Comparison of ENCODE assay signal across 24 cellular contexts in the genomic region with DNA sequence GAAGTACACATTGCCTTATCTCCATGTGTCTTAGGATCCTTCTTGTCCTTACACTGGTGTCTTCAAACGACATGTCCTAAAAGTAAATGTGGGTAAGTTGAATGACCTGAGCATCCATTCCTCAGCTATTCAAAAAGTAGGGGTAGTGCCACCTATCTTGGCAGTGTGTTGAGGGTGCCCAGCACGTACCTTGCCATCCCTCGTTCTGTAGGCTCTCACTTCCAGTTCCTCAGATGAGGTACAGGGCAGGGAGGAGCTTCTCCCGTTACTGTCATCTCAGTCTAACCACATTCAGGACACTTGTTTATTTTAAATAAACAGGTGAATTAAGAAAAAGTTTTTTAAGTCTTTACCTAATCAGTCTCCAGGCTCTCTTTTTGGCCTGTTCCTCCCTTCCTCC. TPM values are rescaled to one million over a fixed set of nuclear protein-coding genes. Genes with fewer than 3 reads are reported as not detected.
DNase-seq lines count a peak whose midpoint lies in the region; ATAC-seq, FAIRE-seq and TF ChIP-seq lines count a peak whose summit lies in the region.
"Had no signal": no experiment of that assay in that cellular context is flagged by ENCODE, and none has a peak within 500 bp of the region (broad histone marks: within the 10 kb centered on the region; RNA-seq: fewer than 3 reads in every experiment).

No MANE protein-coding gene starts in this region.

- no peak for TF ChIP-seq POLR2A in GM12878 (IDR thresholded peaks at IDR 0.05; ENCODE audit: low read depth, low read length)

- 88% methylated on average over 4 of the region's 4 CpGs for WGBS in GM12878 (ENCODE audit: insufficient coverage, insufficient replicate concordance, low lambda C conversion rate, missing lambda C conversion rate)

- peak overlapping the region; percentile 57 for H3K27ac Mint-ChIP-seq in activated CD4-positive, alpha-beta T cell treated with anti-CD3 and anti-CD28 coated beads, Interleukin-2, amount 10 ng/mL, durations not matched to agents 7 days and 5 days
- peak overlapping the region; percentile 42 for H3K27ac Mint-ChIP-seq in nephron progenitor cell
- peak overlapping the region; percentile 56 for H3K27ac Mint-ChIP-seq in stimulated activated effector memory CD8-positive, alpha-beta T cell treated with anti-CD3 and anti-CD28 coated beads, Interleukin-12 subunit alpha, Interleukin-12 subunit beta, amount 100 ng/mL, for 72 hours
- no peak overlapping the region for H3K27ac Mint-ChIP-seq in natural killer cell treated with Interleukin-12 subunit alpha and Interleukin-12 subunit beta and Interleukin-15 and Interleukin-18, amount 100 ng/mL, for 72 hours
- H3K27ac Mint-ChIP-seq: B cell; CD4-positive, alpha-beta T cell; CD8-positive, alpha-beta T cell had no signal

- FAIRE-seq in GM12878 (lab: Jason Lieb, UNC): no peak
- FAIRE-seq: A549, D721Med, G401.6, GM12892, GM18507 had no signal

- H3K9me3 ChIP-seq in GM12878 (replicated peaks; ENCODE audit: control insufficient read depth, insufficient read depth, low read length): no peaks in the 10 kb centered on the region
- H3K9me3 ChIP-seq: A549; BLaER1 treated with 17β-estradiol and CSF1 and Interleukin-3, amounts not matched to agents 10 nM and 100 nM; Caco-2 had no signal

- TF ChIP-seq RAD21 in GM12878 (IDR thresholded peaks at IDR 0.05; ENCODE audit: insufficient read depth, low read depth, low read length): no peak

- no peak overlapping the region for H3K27ac ChIP-seq in GM12878 (ENCODE audit: control insufficient read depth, insufficient read depth)
- H3K27ac ChIP-seq: 22Rv1; A549; BLaER1 treated with 17β-estradiol and CSF1 and Interleukin-3, amounts not matched to agents 10 nM and 100 nM; C4-2B had no signal

- H4K20me1 ChIP-seq in GM12878 (ENCODE audit: control insufficient read depth, insufficient read depth): no peaks in the 10 kb centered on the region

- POLR2A ChIA-PET in activated CD4-positive, alpha-beta T cell treated with anti-CD3 and anti-CD28 coated beads, Interleukin-2, amount 10 ng/mL, durations not matched to agents 7 days and 5 days (lab: Charles Lee): no interaction called here
- POLR2A ChIA-PET in GM12878 (lab: Charles Lee): no interaction called here

- no peak overlapping the region for H3K4me2 ChIP-seq in GM12878 (ENCODE audit: control insufficient read depth, insufficient read depth)
- H3K4me2 ChIP-seq: A549 had no signal

- RAD21 ChIA-PET in GM12878 (lab: Charles Lee; ENCODE audit: unreplicated experiment): no interaction called here

- ATAC-seq in GM12878: no peak
- no peak for ATAC-seq in stimulated activated effector memory CD8-positive, alpha-beta T cell treated with anti-CD3 and anti-CD28 coated beads, Interleukin-12 subunit alpha, Interleukin-12 subunit beta, amount 100 ng/mL, for 72 hours
- ATAC-seq in natural killer cell treated with Interleukin-12 subunit alpha and Interleukin-12 subunit beta and Interleukin-15 and Interleukin-18, amount 100 ng/mL, for 72 hours: no peak
- ATAC-seq: A549; CD8-positive, alpha-beta T cell had no signal

- H2AFZ ChIP-seq in GM12878 (ENCODE audit: control insufficient read depth, low read depth, low read length): no peak overlapping the region

- peaks cover 34% of the 10 kb centered on the region for H3K36me3 Mint-ChIP-seq in activated CD4-positive, alpha-beta T cell treated with anti-CD3 and anti-CD28 coated beads, Interleukin-2, amount 10 ng/mL, durations not matched to agents 7 days and 5 days (ENCODE audit: low read depth)
- peaks cover 38% of the 10 kb centered on the region for H3K36me3 Mint-ChIP-seq in nephron progenitor cell (ENCODE audit: low read depth)
- peaks cover 88% of the 10 kb centered on the region for H3K36me3 Mint-ChIP-seq in stimulated activated effector memory CD8-positive, alpha-beta T cell treated with anti-CD3 and anti-CD28 coated beads, Interleukin-12 subunit alpha, Interleukin-12 subunit beta, amount 100 ng/mL, for 72 hours
- H3K36me3 Mint-ChIP-seq in natural killer cell treated with Interleukin-12 subunit alpha and Interleukin-12 subunit beta and Interleukin-15 and Interleukin-18, amount 100 ng/mL, for 72 hours: peaks cover 28% of the 10 kb centered on the region

- BruUV-seq in GM12878 (replicated peaks; lab: Mats Ljungman, UMichigan): no TSS peak

- H3K36me3 ChIP-seq in GM12878 (ENCODE audit: control insufficient read depth in 2 of 2, insufficient read depth in 2 of 2, low read length in 1 of 2): peaks cover 19 to 41% of the 10 kb centered on the region in 2 experiments

- intact Hi-C loops in GM12878 (cut with micrococcal nuclease; ENCODE audit: unreplicated experiment): no loop called here

- CTCF ChIA-PET in activated CD4-positive, alpha-beta T cell treated with anti-CD3 and anti-CD28 coated beads, Interleukin-2, amount 10 ng/mL, durations not matched to agents 7 days and 5 days (lab: Charles Lee): interaction anchor here (1.0 to 1.5 kb wide), 5 partner anchors 11 to 44 kb away, joined by 3 to 4 read pairs (median 4); partner anchors contain the start of gene ABHD11
- CTCF ChIA-PET in GM12878 (lab: Yijun Ruan, JAX): interaction anchor here (2.1 kb wide), 1 partner anchor 90 kb away, joined by 7 read pairs; no protein-coding TSS in a partner anchor

- H3K79me2 ChIP-seq in GM12878 (ENCODE audit: control insufficient read depth, insufficient read depth, low read length): no peaks in the 10 kb centered on the region

- H3K9ac ChIP-seq in GM12878 (ENCODE audit: control insufficient read depth, insufficient read depth, low read length): no peak overlapping the region
- H3K9ac ChIP-seq: BLaER1 treated with 17β-estradiol and CSF1 and Interleukin-3, amounts not matched to agents 10 nM and 100 nM had no signal

- TF ChIP-seq CTCF in GM12878 (IDR thresholded peaks at IDR 0.05 in 2 of 3, conservative IDR thresholded peaks at IDR 0.05 in 1 of 3; ENCODE audit: control insufficient read depth in 2 of 3, extremely low read depth in 1 of 3, insufficient read depth in 1 of 3, low read depth in 3 of 3, low read length in 3 of 3) (no peak), nephron progenitor cell (IDR thresholded peaks at IDR 0.05) (no peak)

- H3K27me3 Mint-ChIP-seq in activated CD4-positive, alpha-beta T cell treated with anti-CD3 and anti-CD28 coated beads, Interleukin-2, amount 10 ng/mL, durations not matched to agents 7 days and 5 days: no peaks in the 10 kb centered on the region
- no peaks in the 10 kb centered on the region for H3K27me3 Mint-ChIP-seq in nephron progenitor cell (ENCODE audit: low read depth, poor library complexity)
- H3K27me3 Mint-ChIP-seq in natural killer cell treated with Interleukin-12 subunit alpha and Interleukin-12 subunit beta and Interleukin-15 and Interleukin-18, amount 100 ng/mL, for 72 hours: no peaks in the 10 kb centered on the region
- H3K27me3 Mint-ChIP-seq: CD4-positive, alpha-beta T cell had no signal

- no peaks in the 10 kb centered on the region for H3K9me3 Mint-ChIP-seq in activated CD4-positive, alpha-beta T cell treated with anti-CD3 and anti-CD28 coated beads, Interleukin-2, amount 10 ng/mL, durations not matched to agents 7 days and 5 days
- no peaks in the 10 kb centered on the region for H3K9me3 Mint-ChIP-seq in nephron progenitor cell
- H3K9me3 Mint-ChIP-seq in stimulated activated effector memory CD8-positive, alpha-beta T cell treated with anti-CD3 and anti-CD28 coated beads, Interleukin-12 subunit alpha, Interleukin-12 subunit beta, amount 100 ng/mL, for 72 hours: no peaks in the 10 kb centered on the region
- H3K9me3 Mint-ChIP-seq in natural killer cell treated with Interleukin-12 subunit alpha and Interleukin-12 subunit beta and Interleukin-15 and Interleukin-18, amount 100 ng/mL, for 72 hours: no peaks in the 10 kb centered on the region
- H3K9me3 Mint-ChIP-seq: CD4-positive, alpha-beta T cell; CD8-positive, alpha-beta T cell had no signal

- SMC1A ChIA-PET in GM12878 (lab: Charles Lee; ENCODE audit: uncharacterized antibody, unreplicated experiment): no interaction called here

- no peak overlapping the region for H3K4me3 ChIP-seq in GM12878
- H3K4me3 ChIP-seq: A549; BLaER1 treated with 17β-estradiol and CSF1 and Interleukin-3, amounts not matched to agents 10 nM and 100 nM had no signal

- no peaks in the 10 kb centered on the region for H3K4me1 ChIP-seq in GM12878 (ENCODE audit: control insufficient read depth, insufficient read depth, low read length)

- H3K4me1 Mint-ChIP-seq in activated CD4-positive, alpha-beta T cell treated with anti-CD3 and anti-CD28 coated beads, Interleukin-2, amount 10 ng/mL, durations not matched to agents 7 days and 5 days: no peaks in the 10 kb centered on the region
- no peaks in the 10 kb centered on the region for H3K4me1 Mint-ChIP-seq in nephron progenitor cell
- peaks cover 7% of the 10 kb centered on the region for H3K4me1 Mint-ChIP-seq in stimulated activated effector memory CD8-positive, alpha-beta T cell treated with anti-CD3 and anti-CD28 coated beads, Interleukin-12 subunit alpha, Interleukin-12 subunit beta, amount 100 ng/mL, for 72 hours
- H3K4me1 Mint-ChIP-seq in natural killer cell treated with Interleukin-12 subunit alpha and Interleukin-12 subunit beta and Interleukin-15 and Interleukin-18, amount 100 ng/mL, for 72 hours (ENCODE audit: low read depth in 2 of 2): peaks cover 0 to 7% of the 10 kb centered on the region in 2 donors
- H3K4me1 Mint-ChIP-seq: B cell had no signal

- TF ChIP-seq EP300 in GM12878 (IDR thresholded peaks at IDR 0.05; ENCODE audit: borderline replicate concordance in 1 of 2, control insufficient read depth in 1 of 2, low read depth in 2 of 2, low read length in 2 of 2): no peak

- H3K27me3 ChIP-seq in GM12878 (replicated peaks in 1 of 2; ENCODE audit: control insufficient read depth in 2 of 2, insufficient read depth in 2 of 2, low read length in 1 of 2): no peaks in the 10 kb centered on the region

- DNase-seq in activated CD4-positive, alpha-beta T cell treated with anti-CD3 and anti-CD28 coated beads, Interleukin-2, amount 10 ng/mL, durations not matched to agents 7 days and 5 days: no peak
- DNase-seq in activated CD4-positive, alpha-beta T cell treated with anti-CD3 and anti-CD28 coated beads, Interleukin-2, amount 50 U/mL, for 1 hour: no peak
- DNase-seq in GM12878 (ENCODE audit: low read depth, low spot score) (no peak), nephron progenitor cell (no peak), NCI-H69 (lab: John Stamatoyannopoulos, UW) (no peak), GM19240 (ENCODE audit: insufficient read length, low spot score) (no peak)
- no peak for DNase-seq in stimulated activated effector memory CD8-positive, alpha-beta T cell treated with anti-CD3 and anti-CD28 coated beads, Interleukin-12 subunit alpha, Interleukin-12 subunit beta, amount 100 ng/mL, for 72 hours (ENCODE audit: low spot score in 2 of 2)
- no peak for DNase-seq in natural killer cell treated with Interleukin-12 subunit alpha and Interleukin-12 subunit beta and Interleukin-15 and Interleukin-18, amount 100 ng/mL, for 72 hours (ENCODE audit: low spot score)
- DNase-seq: AML-193; Caco-2; Calu3; CD4-positive, alpha-beta T cell; CD8-positive, alpha-beta T cell; DMS79 treated with DMSO at 0.1 percent for 48 hours; GF-D8 had no signal

- no peak overlapping the region for H3K4me3 Mint-ChIP-seq in activated CD4-positive, alpha-beta T cell treated with anti-CD3 and anti-CD28 coated beads, Interleukin-2, amount 10 ng/mL, durations not matched to agents 7 days and 5 days
- H3K4me3 Mint-ChIP-seq in nephron progenitor cell: no peak overlapping the region
- H3K4me3 Mint-ChIP-seq in stimulated activated effector memory CD8-positive, alpha-beta T cell treated with anti-CD3 and anti-CD28 coated beads, Interleukin-12 subunit alpha, Interleukin-12 subunit beta, amount 100 ng/mL, for 72 hours: no peak overlapping the region
- no peak overlapping the region for H3K4me3 Mint-ChIP-seq in natural killer cell treated with Interleukin-12 subunit alpha and Interleukin-12 subunit beta and Interleukin-15 and Interleukin-18, amount 100 ng/mL, for 72 hours
- H3K4me3 Mint-ChIP-seq: B cell; CD4-positive, alpha-beta T cell; CD8-positive, alpha-beta T cell had no signal

- in situ Hi-C loops in GM12878 (cut with MboI): no loop called here

RNA-seq across cellular contexts. Expression of gene BUD23, which starts 13.0 kb away (rescaled TPM):
- total RNA-seq in activated CD4-positive, alpha-beta T cell treated with anti-CD3 and anti-CD28 coated beads, Interleukin-2, amount 10 ng/mL, durations not matched to agents 7 days and 5 days: 10 to 100 TPM; 43.9 to 51.4 TPM
- 28.4 and 29.4 TPM in 2 replicates for total RNA-seq in GM12878 (2013; cell fraction: nucleolus; rRNA removed)
- total RNA-seq in GM12878 (2014; rRNA removed) (75.3 and 82.9 TPM in 2 replicates), GM12878 (2014; rRNA removed; fragmentation: Illumina TruSeq; extraction: Trizol) (69.8 and 71.1 TPM in 2 replicates), GM12878 (2021) (73.7 and 84.9 TPM in 2 replicates)
- polyA plus RNA-seq in GM12878 (2011; ENCODE audit: low read depth): 44.4 TPM
- polyA plus RNA-seq in GM12878 (2011; rRNA removed) (98.5 and 114 TPM in 2 replicates), GM12878 (2014; fragmentation: Illumina TruSeq; extraction: Trizol) (96.0 and 109 TPM in 2 replicates), GM12878 (2014; fragmentation: Nextera tagmentation; extraction: Ambion mirVana) (10 to 100 TPM; 36.4 to 89.9 TPM), GM12878 (2014; rRNA removed) (117 and 123 TPM in 2 replicates), GM12878 (2016; fragmentation: Nextera tagmentation; extraction: Ambion mirVana) (100 to 1,000 TPM; 137 to 138 TPM)
- 138 and 180 TPM in 2 replicates for polyA plus RNA-seq in GM12878 (2011; cell fraction: cytosol; rRNA removed)
- polyA plus RNA-seq in GM12878 (2011; cell fraction: nucleus; rRNA removed): 67.4 and 98.6 TPM in 2 replicates
- polyA plus RNA-seq in GM12878 (2012): 55.5 and 68.2 TPM in 2 replicates
- polyA minus RNA-seq in GM12878 (2011; rRNA and poly(A)+ RNA removed): 46.3 and 61.5 TPM in 2 replicates
- polyA minus RNA-seq in GM12878 (2011; cell fraction: cytosol; rRNA and poly(A)+ RNA removed): 14.4 and 26.0 TPM in 2 replicates
- polyA minus RNA-seq in GM12878 (2011; cell fraction: nucleus; rRNA and poly(A)+ RNA removed): 9.3 and 17.6 TPM in 2 replicates
- total RNA-seq in natural killer cell treated with Interleukin-12 subunit alpha and Interleukin-12 subunit beta and Interleukin-15 and Interleukin-18, amount 100 ng/mL, for 72 hours: 10 to 100 TPM; 76.4 to 99.9 TPM

RNA-seq across cellular contexts. Expression of gene DNAJC30, which starts 13.1 kb away (rescaled TPM):
- total RNA-seq in activated CD4-positive, alpha-beta T cell treated with anti-CD3 and anti-CD28 coated beads, Interleukin-2, amount 10 ng/mL, durations not matched to agents 7 days and 5 days: 1 to 10 TPM; 8.7 to 9.1 TPM
- 7.9 and 8.3 TPM in 2 replicates for total RNA-seq in GM12878 (2013; cell fraction: nucleolus; rRNA removed)
- total RNA-seq in GM12878 (2014; rRNA removed): 9.2 and 11.2 TPM in 2 replicates
- total RNA-seq in GM12878 (2014; rRNA removed; fragmentation: Illumina TruSeq; extraction: Trizol): 4.1 TPM in 2 replicates
- 13.4 and 13.5 TPM in 2 replicates for total RNA-seq in GM12878 (2021)
- polyA plus RNA-seq in GM12878 (2011; ENCODE audit: low read depth): 2.6 TPM
- polyA plus RNA-seq in GM12878 (2011; rRNA removed): 4.1 and 4.5 TPM in 2 replicates
- polyA plus RNA-seq in GM12878 (2011; cell fraction: cytosol; rRNA removed): 7.1 and 9.8 TPM in 2 replicates
- polyA plus RNA-seq in GM12878 (2011; cell fraction: nucleus; rRNA removed): 6.0 and 7.7 TPM in 2 replicates
- polyA plus RNA-seq in GM12878 (2012): 8.0 and 8.6 TPM in 2 replicates
- polyA plus RNA-seq in GM12878 (2014; fragmentation: Illumina TruSeq; extraction: Trizol): 3.2 and 5.5 TPM in 2 replicates
- polyA plus RNA-seq in GM12878 (2014; fragmentation: Nextera tagmentation; extraction: Ambion mirVana): 1 to 10 TPM; 2.1 to 3.5 TPM
- 19.0 and 19.2 TPM in 2 replicates for polyA plus RNA-seq in GM12878 (2014; rRNA removed)
- polyA plus RNA-seq in GM12878 (2016; fragmentation: Nextera tagmentation; extraction: Ambion mirVana): 10 to 100 TPM; 10.3 to 12.4 TPM
- polyA minus RNA-seq in GM12878 (2011; rRNA and poly(A)+ RNA removed): 4.4 and 7.6 TPM in 2 replicates
- 2.4 and 2.8 TPM in 2 replicates for polyA minus RNA-seq in GM12878 (2011; cell fraction: cytosol; rRNA and poly(A)+ RNA removed)
- polyA minus RNA-seq in GM12878 (2011; cell fraction: nucleus; rRNA and poly(A)+ RNA removed): 6.2 and 11.5 TPM in 2 replicates
- total RNA-seq in natural killer cell treated with Interleukin-12 subunit alpha and Interleukin-12 subunit beta and Interleukin-15 and Interleukin-18, amount 100 ng/mL, for 72 hours: 1 to 10 TPM; 8.0 to 9.2 TPM

RNA-seq across cellular contexts. Expression of gene STX1A, which starts 23.1 kb away (rescaled TPM):
- total RNA-seq in activated CD4-positive, alpha-beta T cell treated with anti-CD3 and anti-CD28 coated beads, Interleukin-2, amount 10 ng/mL, durations not matched to agents 7 days and 5 days: 1 to 10 TPM; 6.7 to 7.4 TPM
- total RNA-seq in GM12878 (2013; cell fraction: nucleolus; rRNA removed): 13.9 and 20.9 TPM in 2 replicates
- total RNA-seq in GM12878 (2014; rRNA removed) (1.9 and 2.6 TPM in 2 replicates), GM12878 (2014; rRNA removed; fragmentation: Illumina TruSeq; extraction: Trizol) (1.6 and 2.6 TPM in 2 replicates), GM12878 (2021) (3.1 and 3.9 TPM in 2 replicates)
- 1.9 TPM for polyA plus RNA-seq in GM12878 (2011; ENCODE audit: low read depth)
- polyA plus RNA-seq in GM12878 (2011; rRNA removed) (1.4 and 2.4 TPM in 2 replicates), GM12878 (2014; fragmentation: Illumina TruSeq; extraction: Trizol) (1.9 and 3.1 TPM in 2 replicates), GM12878 (2014; fragmentation: Nextera tagmentation; extraction: Ambion mirVana) (under 1 TPM; 0.15 to 0.21 TPM), GM12878 (2014; rRNA removed) (5.2 and 5.3 TPM in 2 replicates), GM12878 (2016; fragmentation: Nextera tagmentation; extraction: Ambion mirVana) (1 to 10 TPM; 1.7 to 1.8 TPM)
- 3.3 and 3.8 TPM in 2 replicates for polyA plus RNA-seq in GM12878 (2011; cell fraction: cytosol; rRNA removed)
- polyA plus RNA-seq in GM12878 (2011; cell fraction: nucleus; rRNA removed): 30.5 and 34.2 TPM in 2 replicates
- 3.8 and 4.4 TPM in 2 replicates for polyA plus RNA-seq in GM12878 (2012)
- 1.9 and 2.7 TPM in 2 replicates for polyA minus RNA-seq in GM12878 (2011; rRNA and poly(A)+ RNA removed)
- 0.62 and 1.7 TPM in 2 replicates for polyA minus RNA-seq in GM12878 (2011; cell fraction: cytosol; rRNA and poly(A)+ RNA removed)
- 5.4 and 6.5 TPM in 2 replicates for polyA minus RNA-seq in GM12878 (2011; cell fraction: nucleus; rRNA and poly(A)+ RNA removed)
- 10 to 100 TPM; 17.8 to 23.2 TPM for total RNA-seq in natural killer cell treated with Interleukin-12 subunit alpha and Interleukin-12 subunit beta and Interleukin-15 and Interleukin-18, amount 100 ng/mL, for 72 hours

RNA-seq across cellular contexts. Expression of gene VPS37D, which starts 28.7 kb away (rescaled TPM):
- total RNA-seq in activated CD4-positive, alpha-beta T cell treated with anti-CD3 and anti-CD28 coated beads, Interleukin-2, amount 10 ng/mL, durations not matched to agents 7 days and 5 days: under 1 TPM in 1 of 2 experiments, not detected in 1; 0.25 TPM
- total RNA-seq in GM12878 (2013; cell fraction: nucleolus; rRNA removed): 0.33 TPM in 1 of 2 replicates, not detected in the other
- total RNA-seq in GM12878 (2014; rRNA removed) (0.11 and 0.27 TPM in 2 replicates), GM12878 (2014; rRNA removed; fragmentation: Illumina TruSeq; extraction: Trizol) (not detected in 2 replicates), GM12878 (2021) (0.21 and 0.27 TPM in 2 replicates)
- polyA plus RNA-seq in GM12878 (2011; ENCODE audit: low read depth): not detected
- polyA plus RNA-seq in GM12878 (2011; rRNA removed) (0.14 and 0.45 TPM in 2 replicates), GM12878 (2014; fragmentation: Illumina TruSeq; extraction: Trizol) (not detected in 2 replicates), GM12878 (2014; fragmentation: Nextera tagmentation; extraction: Ambion mirVana) (not detected), GM12878 (2014; rRNA removed) (0.10 TPM in 1 of 2 replicates, not detected in the other), GM12878 (2016; fragmentation: Nextera tagmentation; extraction: Ambion mirVana) (not detected)
- 0.55 and 0.87 TPM in 2 replicates for polyA plus RNA-seq in GM12878 (2011; cell fraction: cytosol; rRNA removed)
- polyA plus RNA-seq in GM12878 (2011; cell fraction: nucleus; rRNA removed): 0.35 and 0.67 TPM in 2 replicates
- 0.54 and 0.90 TPM in 2 replicates for polyA plus RNA-seq in GM12878 (2012)
- 0.21 TPM in 1 of 2 replicates, not detected in the other for polyA minus RNA-seq in GM12878 (2011; rRNA and poly(A)+ RNA removed)
- not detected in 2 replicates for polyA minus RNA-seq in GM12878 (2011; cell fraction: cytosol; rRNA and poly(A)+ RNA removed)
- polyA minus RNA-seq in GM12878 (2011; cell fraction: nucleus; rRNA and poly(A)+ RNA removed): not detected in 2 replicates
- total RNA-seq in natural killer cell treated with Interleukin-12 subunit alpha and Interleukin-12 subunit beta and Interleukin-15 and Interleukin-18, amount 100 ng/mL, for 72 hours: under 1 TPM; 0.25 to 0.36 TPM

RNA-seq across cellular contexts. Expression of gene ABHD11, which starts 42.2 kb away (rescaled TPM):
- total RNA-seq in activated CD4-positive, alpha-beta T cell treated with anti-CD3 and anti-CD28 coated beads, Interleukin-2, amount 10 ng/mL, durations not matched to agents 7 days and 5 days: 10 to 100 TPM; 13.3 to 15.6 TPM
- total RNA-seq in GM12878 (2013; cell fraction: nucleolus; rRNA removed): 5.0 and 6.2 TPM in 2 replicates
- total RNA-seq in GM12878 (2014; rRNA removed): 16.9 and 22.1 TPM in 2 replicates
- total RNA-seq in GM12878 (2014; rRNA removed; fragmentation: Illumina TruSeq; extraction: Trizol): 6.3 and 8.6 TPM in 2 replicates
- 11.6 and 14.6 TPM in 2 replicates for total RNA-seq in GM12878 (2021)
- polyA plus RNA-seq in GM12878 (2011; ENCODE audit: low read depth): 2.3 TPM
- 2.8 and 6.0 TPM in 2 replicates for polyA plus RNA-seq in GM12878 (2011; rRNA removed)
- polyA plus RNA-seq in GM12878 (2011; cell fraction: cytosol; rRNA removed): 8.6 and 10.1 TPM in 2 replicates
- 5.8 and 7.1 TPM in 2 replicates for polyA plus RNA-seq in GM12878 (2011; cell fraction: nucleus; rRNA removed)
- polyA plus RNA-seq in GM12878 (2012): 4.9 and 6.6 TPM in 2 replicates
- polyA plus RNA-seq in GM12878 (2014; fragmentation: Illumina TruSeq; extraction: Trizol): 5.6 and 8.3 TPM in 2 replicates
- polyA plus RNA-seq in GM12878 (2014; fragmentation: Nextera tagmentation; extraction: Ambion mirVana): 1 to 10 TPM; 2.8 to 5.6 TPM
- 17.7 and 23.4 TPM in 2 replicates for polyA plus RNA-seq in GM12878 (2014; rRNA removed)
- polyA plus RNA-seq in GM12878 (2016; fragmentation: Nextera tagmentation; extraction: Ambion mirVana): 10 to 100 TPM; 22.7 to 24.8 TPM
- polyA minus RNA-seq in GM12878 (2011; rRNA and poly(A)+ RNA removed): 3.6 and 6.4 TPM in 2 replicates
- polyA minus RNA-seq in GM12878 (2011; cell fraction: cytosol; rRNA and poly(A)+ RNA removed): 3.6 and 3.9 TPM in 2 replicates
- 10.5 and 16.5 TPM in 2 replicates for polyA minus RNA-seq in GM12878 (2011; cell fraction: nucleus; rRNA and poly(A)+ RNA removed)
- total RNA-seq in natural killer cell treated with Interleukin-12 subunit alpha and Interleukin-12 subunit beta and Interleukin-15 and Interleukin-18, amount 100 ng/mL, for 72 hours: 10 to 100 TPM; 16.9 to 24.2 TPM

Comparison
In these comparisons a context has a peak if more than half of its experiments do, and no peak if none do; other contexts are left out.
1. H3K27ac Mint-ChIP-seq: peak in activated CD4-positive, alpha-beta T cell treated with anti-CD3 and anti-CD28 coated beads, Interleukin-2, amount 10 ng/mL, durations not matched to agents 7 days and 5 days (single experiment), nephron progenitor cell (single experiment) and stimulated activated effector memory CD8-positive, alpha-beta T cell treated with anti-CD3 and anti-CD28 coated beads, Interleukin-12 subunit alpha, Interleukin-12 subunit beta, amount 100 ng/mL, for 72 hours (single experiment); none in natural killer cell treated with Interleukin-12 subunit alpha and Interleukin-12 subunit beta and Interleukin-15 and Interleukin-18, amount 100 ng/mL, for 72 hours (0 of 2).